Comparison of ENCODE assay signal across 10 cellular contexts in the genomic region with DNA sequence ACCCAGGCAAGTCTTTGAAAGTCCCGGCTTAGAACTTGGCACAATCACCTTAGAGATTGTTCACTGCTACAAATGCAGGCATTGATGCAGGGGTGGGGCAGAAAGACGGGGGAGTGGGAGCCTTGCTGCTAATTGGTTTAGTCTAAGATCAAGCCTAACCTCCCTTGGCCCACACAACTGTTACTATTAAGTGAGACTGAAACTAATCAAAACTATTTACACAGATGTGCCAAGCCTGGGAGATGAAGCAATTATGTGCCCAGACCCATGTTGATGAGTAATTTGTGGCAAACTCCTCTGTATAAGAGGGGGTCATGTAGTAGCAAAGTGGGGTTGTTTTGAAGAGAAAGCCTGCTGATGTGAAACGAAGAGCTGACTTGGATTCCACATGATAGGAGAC.
A peak's percentile ranks its signal among the peaks of the same experiment; 100 is the strongest.
DNase-seq lines count a peak whose midpoint lies in the region; ATAC-seq and TF ChIP-seq lines count a peak whose summit lies in the region.
"Had no signal": no experiment of that assay in that cellular context is flagged by ENCODE, and none has a peak within 500 bp of the region (broad histone marks: within the 10 kb centered on the region; RNA-seq: fewer than 3 reads in every experiment).

No MANE protein-coding gene starts in this region.

- TF ChIP-seq CTCF in glutamatergic neuron (IDR thresholded peaks at IDR 0.05; ENCODE audit: partially characterized antibody, unreplicated experiment): no peak

- no peak overlapping the region for H3K27ac Mint-ChIP-seq in glutamatergic neuron (ENCODE audit: unreplicated experiment)

- ATAC-seq in GM18520 (IDR thresholded peaks at IDR 0.05; ENCODE audit: unreplicated experiment): no peak

- peak; percentile 32 for DNase-seq in activated CD4-positive, alpha-beta T cell treated with anti-CD3 and anti-CD28 coated beads, Interleukin-2, amount 50 U/mL, for 1 hour
- DNase-seq in activated CD4-positive, alpha-beta T cell treated with anti-CD3 and anti-CD28 coated beads for 48 hours: no peak
- DNase-seq in HT1080 (ENCODE audit: low read depth): peak; percentile 42
- peak; percentile 37 for DNase-seq in astrocyte of the hippocampus (ENCODE audit: low read depth, low spot score)
- no peak for DNase-seq in NCI-H2196 (lab: John Stamatoyannopoulos, UW; ENCODE audit: unreplicated experiment)
- no peak for DNase-seq in glutamatergic neuron
- DNase-seq: Karpas-422 had no signal

- H3K9me3 Mint-ChIP-seq in glutamatergic neuron (ENCODE audit: unreplicated experiment): no peaks in the 10 kb centered on the region

- peak overlapping the region; percentile 51 for H3K9ac ChIP-seq in skeletal muscle satellite cell (ENCODE audit: low read depth, low read length)

- H3K4me3 Mint-ChIP-seq in glutamatergic neuron (ENCODE audit: unreplicated experiment): no peak overlapping the region

- no peaks in the 10 kb centered on the region for H3K27me3 Mint-ChIP-seq in glutamatergic neuron (ENCODE audit: unreplicated experiment)

- no peaks in the 10 kb centered on the region for H3K36me3 Mint-ChIP-seq in glutamatergic neuron (ENCODE audit: unreplicated experiment)

- H3K36me3 ChIP-seq in skeletal muscle satellite cell (ENCODE audit: insufficient read depth, low read length): no peaks in the 10 kb centered on the region
- H3K36me3 ChIP-seq: thoracic aorta had no signal

- H3K27me3 ChIP-seq in skeletal muscle satellite cell (ENCODE audit: control insufficient read depth, insufficient read depth, low read length): no peaks in the 10 kb centered on the region

- H3K4me2 ChIP-seq in skeletal muscle satellite cell (ENCODE audit: low read length): peak overlapping the region; percentile 75

- H3K9me3 ChIP-seq in skeletal muscle satellite cell (replicated peaks; ENCODE audit: low read length): no peaks in the 10 kb centered on the region
- H3K9me3 ChIP-seq: thoracic aorta had no signal

- peak overlapping the region; percentile 48 for H3K4me3 ChIP-seq in skeletal muscle satellite cell (ENCODE audit: low read length)
- H3K4me3 ChIP-seq: thoracic aorta had no signal

- H3K4me1 ChIP-seq in skeletal muscle satellite cell (ENCODE audit: control insufficient read depth, insufficient read depth, low read length): peaks cover 46% of the 10 kb centered on the region

- H3K4me1 Mint-ChIP-seq in glutamatergic neuron (ENCODE audit: low read depth, unreplicated experiment): no peaks in the 10 kb centered on the region

Comparison
In these comparisons a context has a peak if more than half of its experiments do, and no peak if none do; other contexts are left out.
1. DNase-seq: peak in activated CD4-positive, alpha-beta T cell treated with anti-CD3 and anti-CD28 coated beads, Interleukin-2, amount 50 U/mL, for 1 hour (single experiment), HT1080 (single experiment) and astrocyte of the hippocampus (single experiment); none in activated CD4-positive, alpha-beta T cell treated with anti-CD3 and anti-CD28 coated beads for 48 hours (single experiment), NCI-H2196 (single experiment) and glutamatergic neuron (single experiment).